Comparison of ENCODE assay signal across 8 cellular contexts in genomic region chr19:47745010-47745901, GRCh38. TPM values are rescaled to one million over a fixed set of nuclear protein-coding genes. Genes with fewer than 3 reads are reported as not detected.
DNase-seq lines count a peak whose midpoint lies in the region; ATAC-seq and TF ChIP-seq lines count a peak whose summit lies in the region.

Gene NOP53, plus strand, starts transcription at chr19:47745546. Its CDS starts 14 bp downstream, at chr19:47745560.

- ATAC-seq in GM18909 (IDR thresholded peaks at IDR 0.05; ENCODE audit: poor library complexity, unreplicated experiment) (peak; percentile 74), HG03280 (IDR thresholded peaks at IDR 0.05; ENCODE audit: unreplicated experiment) (peak; percentile 73), activated B cell treated with CpG ODN at 0.5 μM for 24 hours (ENCODE audit: low read depth) (peak; percentile 78)

- intact Hi-C loops in activated B cell treated with CpG ODN at 0.5 μM for 24 hours (cut with micrococcal nuclease): loop anchor here (1.0 to 2.0 kb wide), 6 partner anchors 33 to 396 kb away; partner anchors contain the start of genes DHX34, KPTN and SELENOW

- TF ChIP-seq CTCF in AG04449 (IDR thresholded peaks at IDR 0.05; ENCODE audit: insufficient read depth, low read length, missing control alignments) (no peak), activated B cell treated with CpG ODN at 0.5 μM for 24 hours (IDR thresholded peaks at IDR 0.05) (no peak), cardiac fibroblast (IDR thresholded peaks at IDR 0.05; ENCODE audit: low read depth, low read length) (no peak)

- DNase-seq in AG04449 (ENCODE audit: low read depth, low spot score): peak; percentile 85
- DNase-seq in NCI-H345 treated with DMSO at 0.1 percent for 48 hours (lab: John Stamatoyannopoulos, UW; ENCODE audit: unreplicated experiment): peak; percentile 84
- peak; percentile 96 for DNase-seq in activated B cell treated with CpG ODN at 0.5 μM for 24 hours
- peak; percentile 98 for DNase-seq in cardiac fibroblast (ENCODE audit: low read depth in 2 of 2)
- DNase-seq in inferior parietal cortex (ENCODE audit: extremely low spot score): peak; percentile 100
- peak; percentile 92 for DNase-seq in smooth muscle cell of the brain vasculature (ENCODE audit: low read depth, low spot score)

- POLR2A ChIA-PET in AG04449 (lab: Yijun Ruan, JAX) (interaction anchor here (1.8 to 4.0 kb wide), 4 partner anchors 22 to 32 kb away, joined by 7 to 75 read pairs (median 36); partner anchors contain the start of gene EHD2), activated B cell treated with CpG ODN at 0.5 μM for 24 hours (lab: Charles Lee) (interaction anchor here (0.8 to 1.7 kb wide), 11 partner anchors 11 to 396 kb away, joined by 3 to 12 read pairs (median 5); partner anchors contain the start of genes DHX34, KPTN and NAPA)

- H3K4me1 Mint-ChIP-seq in activated B cell treated with CpG ODN at 0.5 μM for 24 hours: peaks cover 51% of the 10 kb centered on the region

- peak within 1 kb of the TSS; percentile 100 for H3K27ac Mint-ChIP-seq in activated B cell treated with CpG ODN at 0.5 μM for 24 hours

- peak within 1 kb of the TSS; percentile 99 for H3K4me3 Mint-ChIP-seq in activated B cell treated with CpG ODN at 0.5 μM for 24 hours

- no peaks in the 10 kb centered on the region for H3K9me3 Mint-ChIP-seq in activated B cell treated with CpG ODN at 0.5 μM for 24 hours

- peak within 1 kb of the TSS; percentile 78 for H3K4me3 ChIP-seq in AG04449 (ENCODE audit: low read depth, low read length)
- peak within 1 kb of the TSS; percentile 84 to 89 for H3K4me3 ChIP-seq in cardiac fibroblast (replicated peaks in 1 of 2; ENCODE audit: low read depth in 2 of 2, low read length in 2 of 2)

- CTCF ChIA-PET in AG04449 (lab: Yijun Ruan, JAX): interaction anchor here (1.1 to 7.1 kb wide), 7 partner anchors 12 to 309 kb away, joined by 5 to 211 read pairs (median 14); partner anchors contain the start of gene EHD2
- CTCF ChIA-PET in activated B cell treated with CpG ODN at 0.5 μM for 24 hours (lab: Charles Lee): interaction anchor here (0.6 to 2.2 kb wide), 4 partner anchors 33 to 1974 kb away, joined by 4 to 9 read pairs (median 6); partner anchors contain the start of gene EHD2

- H3K36me3 Mint-ChIP-seq in activated B cell treated with CpG ODN at 0.5 μM for 24 hours (ENCODE audit: low read depth): peaks cover 37% of the 10 kb centered on the region

- H3K27me3 Mint-ChIP-seq in activated B cell treated with CpG ODN at 0.5 μM for 24 hours: no peaks in the 10 kb centered on the region

RNA-seq across cellular contexts. Expression of gene NOP53, which starts in this region (rescaled TPM):
- 695 and 783 TPM in 2 replicates for total RNA-seq in activated B cell treated with CpG ODN at 0.5 μM for 24 hours

Comparison
In these comparisons a context has a peak if more than half of its experiments do, and no peak if none do; other contexts are left out.
1. Peak in every context shown above with its lines: DNase-seq, ATAC-seq and H3K4me3 ChIP-seq.